Comparison of ENCODE assay signal across 1 cellular context in genomic region chr4:6778435-6778834, GRCh38.
TF ChIP-seq lines count a peak whose summit lies in the region.

No MANE protein-coding gene starts in this region.

TF ChIP-seq in K562, 482 proteins besides CTCF, POLR2A, EP300 and RAD21:
- TF ChIP-seq ZNF23 (CRISPR knock-in tag; IDR thresholded peaks at IDR 0.05) (no peak), BCOR (IDR thresholded peaks at IDR 0.05) (peak; percentile 87), THRB (CRISPR knock-in tag; conservative IDR thresholded peaks at IDR 0.05) (0 out of 2 replicates have a peak, but pooled peaks have one; percentile 5), E2F8 (IDR thresholded peaks at IDR 0.05; ENCODE audit: low read depth, partially characterized antibody) (no peak), KDM1A (IDR thresholded peaks at IDR 0.05) (peak; percentile 60 to 82), HDAC2 (IDR thresholded peaks at IDR 0.05) (peak; percentile 37; the same call in 1 of the 2 replicates), ZNF174 (CRISPR knock-in tag; IDR thresholded peaks at IDR 0.05) (no peak), RNF2 (IDR thresholded peaks at IDR 0.05) (no peak), NFXL1 (CRISPR knock-in tag; IDR thresholded peaks at IDR 0.05) (no peak), ZNF263 (CRISPR knock-in tag; IDR thresholded peaks at IDR 0.05; ENCODE audit: borderline replicate concordance) (0 out of 2 replicates have a peak, but pooled peaks have one; percentile 27), RBM25 (IDR thresholded peaks at IDR 0.05; ENCODE audit: low read depth, low read length, severe bottlenecking) (peak; percentile 97), SMARCA5 (IDR thresholded peaks at IDR 0.05) (0 out of 2 replicates have a peak, but pooled peaks have one; percentile 47), TAL1 (IDR thresholded peaks at IDR 0.05) (no peak), ZNF12 (CRISPR knock-in tag; IDR thresholded peaks at IDR 0.05) (no peak), HDAC3 (IDR thresholded peaks at IDR 0.05; ENCODE audit: borderline replicate concordance, partially characterized antibody) (no peak), PHF20 (IDR thresholded peaks at IDR 0.05; ENCODE audit: partially characterized antibody) (peak; percentile 45), MCM5 (IDR thresholded peaks at IDR 0.05; ENCODE audit: low read depth) (no peak), L3MBTL2 (IDR thresholded peaks at IDR 0.05) (no peak), PTBP1 (IDR thresholded peaks at IDR 0.05; ENCODE audit: low read depth, low read length) (no peak)
- TF ChIP-seq, protein P1, sequence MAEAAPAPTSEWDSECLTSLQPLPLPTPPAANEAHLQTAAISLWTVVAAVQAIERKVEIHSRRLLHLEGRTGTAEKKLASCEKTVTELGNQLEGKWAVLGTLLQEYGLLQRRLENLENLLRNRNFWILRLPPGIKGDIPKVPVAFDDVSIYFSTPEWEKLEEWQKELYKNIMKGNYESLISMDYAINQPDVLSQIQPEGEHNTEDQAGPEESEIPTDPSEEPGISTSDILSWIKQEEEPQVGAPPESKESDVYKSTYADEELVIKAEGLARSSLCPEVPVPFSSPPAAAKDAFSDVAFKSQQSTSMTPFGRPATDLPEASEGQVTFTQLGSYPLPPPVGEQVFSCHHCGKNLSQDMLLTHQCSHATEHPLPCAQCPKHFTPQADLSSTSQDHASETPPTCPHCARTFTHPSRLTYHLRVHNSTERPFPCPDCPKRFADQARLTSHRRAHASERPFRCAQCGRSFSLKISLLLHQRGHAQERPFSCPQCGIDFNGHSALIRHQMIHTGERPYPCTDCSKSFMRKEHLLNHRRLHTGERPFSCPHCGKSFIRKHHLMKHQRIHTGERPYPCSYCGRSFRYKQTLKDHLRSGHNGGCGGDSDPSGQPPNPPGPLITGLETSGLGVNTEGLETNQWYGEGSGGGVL (CRISPR knock-in tag; IDR thresholded peaks at IDR 0.05): no peak
- TF ChIP-seq, protein P2, sequence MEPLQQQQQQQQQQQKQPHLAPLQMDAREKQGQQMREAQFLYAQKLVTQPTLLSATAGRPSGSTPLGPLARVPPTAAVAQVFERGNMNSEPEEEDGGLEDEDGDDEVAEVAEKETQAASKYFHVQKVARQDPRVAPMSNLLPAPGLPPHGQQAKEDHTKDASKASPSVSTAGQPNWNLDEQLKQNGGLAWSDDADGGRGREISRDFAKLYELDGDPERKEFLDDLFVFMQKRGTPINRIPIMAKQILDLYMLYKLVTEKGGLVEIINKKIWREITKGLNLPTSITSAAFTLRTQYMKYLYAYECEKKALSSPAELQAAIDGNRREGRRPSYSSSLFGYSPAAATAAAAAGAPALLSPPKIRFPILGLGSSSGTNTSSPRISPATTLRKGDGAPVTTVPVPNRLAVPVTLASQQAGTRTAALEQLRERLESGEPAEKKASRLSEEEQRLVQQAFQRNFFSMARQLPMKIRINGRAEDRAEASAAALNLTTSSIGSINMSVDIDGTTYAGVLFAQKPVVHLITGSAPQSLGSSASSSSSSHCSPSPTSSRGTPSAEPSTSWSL (CRISPR knock-in tag; IDR thresholded peaks at IDR 0.05; ENCODE audit: borderline replicate concordance): no peak
